Comparison of ENCODE assay signal across 2 cellular contexts in the genomic region with DNA sequence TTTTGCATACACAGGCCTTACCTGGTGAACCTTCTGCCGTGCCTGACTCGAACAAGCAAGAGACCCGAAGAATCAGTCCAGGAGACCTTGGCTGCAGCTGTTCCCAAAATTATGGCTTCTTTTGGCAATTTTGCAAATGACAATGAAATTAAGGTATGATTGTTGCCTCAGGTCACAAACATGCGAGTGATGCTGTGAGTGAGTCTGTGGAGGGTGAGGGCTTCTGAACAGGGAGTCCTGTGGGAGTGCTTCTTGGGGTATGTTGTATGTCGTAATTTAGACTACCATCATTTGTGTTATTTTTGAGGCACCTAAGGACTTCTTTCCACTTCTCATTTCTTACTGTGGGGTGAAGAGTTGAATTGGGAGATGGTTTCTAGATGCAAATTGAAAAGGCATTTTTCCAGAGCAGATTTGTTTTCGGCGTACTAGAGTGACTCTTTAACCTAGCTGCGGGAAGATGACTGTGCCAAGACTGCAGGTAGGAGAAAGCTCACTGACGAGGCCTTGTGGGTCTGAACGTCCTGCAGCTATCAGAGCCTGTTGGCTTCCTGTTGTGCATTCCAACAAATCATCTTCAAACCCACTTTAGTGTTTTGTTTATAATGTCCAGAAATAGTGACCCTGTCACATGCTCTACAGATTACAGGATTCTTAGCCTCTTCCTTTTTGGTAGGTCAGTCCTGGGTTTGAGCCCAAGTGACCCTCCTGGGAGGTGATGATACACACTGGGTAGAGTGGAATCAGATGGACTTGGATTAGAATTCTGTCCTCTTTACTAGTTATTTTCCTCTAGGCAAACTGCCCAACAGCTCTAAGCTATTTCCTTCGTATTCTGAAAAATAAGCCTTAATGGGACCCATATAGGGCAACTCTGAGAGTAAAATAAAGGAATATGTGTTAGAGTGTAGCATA.
TF ChIP-seq lines count a peak whose summit lies in the region.

No MANE protein-coding gene starts in this region.

TF ChIP-seq in liver, 16 proteins besides CTCF, POLR2A, EP300 and RAD21:
- TF ChIP-seq FOXA1 (IDR thresholded peaks at IDR 0.05) = no peak
- peak; percentile 20 for TF ChIP-seq NR2F2 (IDR thresholded peaks at IDR 0.05)

TF ChIP-seq in HepG2, 621 proteins besides CTCF, POLR2A, EP300 and RAD21:
- TF ChIP-seq ZNF616 (CRISPR knock-in tag; IDR thresholded peaks at IDR 0.05; ENCODE audit: low read depth) (no peak), NFIB (CRISPR knock-in tag; IDR thresholded peaks at IDR 0.05; ENCODE audit: borderline replicate concordance) (no peak), KLF6 (CRISPR knock-in tag; IDR thresholded peaks at IDR 0.05) (no peak), TEAD3 (CRISPR knock-in tag; optimal IDR thresholded peaks at IDR 0.05; ENCODE audit: borderline replicate concordance) (no peak), THAP9 (CRISPR knock-in tag; IDR thresholded peaks at IDR 0.05; ENCODE audit: borderline replicate concordance) (no peak), STAG1 (CRISPR knock-in tag; IDR thresholded peaks at IDR 0.05) (no peak), ZNF138 (CRISPR knock-in tag; IDR thresholded peaks at IDR 0.05; ENCODE audit: low read depth) (no peak), ZNF136 (CRISPR knock-in tag; IDR thresholded peaks at IDR 0.05; ENCODE audit: low read depth) (no peak), GMEB2 (CRISPR knock-in tag; IDR thresholded peaks at IDR 0.05; ENCODE audit: low read depth) (no peak), MIER2 (CRISPR knock-in tag; IDR thresholded peaks at IDR 0.05) (no peak), ZC3H13 (CRISPR knock-in tag; IDR thresholded peaks at IDR 0.05) (no peak)
- TF ChIP-seq, protein P1, sequence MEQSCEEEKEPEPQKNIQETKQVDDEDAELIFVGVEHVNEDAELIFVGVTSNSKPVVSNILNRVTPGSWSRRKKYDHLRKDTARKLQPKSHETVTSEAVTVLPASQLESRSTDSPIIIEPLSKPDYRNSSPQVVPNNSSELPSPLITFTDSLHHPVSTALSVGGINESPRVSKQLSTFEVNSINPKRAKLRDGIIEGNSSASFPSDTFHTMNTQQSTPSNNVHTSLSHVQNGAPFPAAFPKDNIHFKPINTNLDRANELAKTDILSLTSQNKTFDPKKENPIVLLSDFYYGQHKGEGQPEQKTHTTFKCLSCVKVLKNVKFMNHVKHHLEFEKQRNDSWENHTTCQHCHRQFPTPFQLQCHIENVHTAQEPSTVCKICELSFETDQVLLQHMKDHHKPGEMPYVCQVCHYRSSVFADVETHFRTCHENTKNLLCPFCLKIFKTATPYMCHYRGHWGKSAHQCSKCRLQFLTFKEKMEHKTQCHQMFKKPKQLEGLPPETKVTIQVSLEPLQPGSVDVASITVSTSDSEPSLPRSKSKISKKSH (CRISPR knock-in tag; IDR thresholded peaks at IDR 0.05; ENCODE audit: borderline replicate concordance) = no peak
